ENCODE assay signal across 9 cellular contexts in genomic region chr2:11160731-11161455, GRCh38. TPM values are rescaled to one million over a fixed set of nuclear protein-coding genes. Genes with fewer than 3 reads are reported as not detected.
DNase-seq lines count a peak whose midpoint lies in the region; ATAC-seq and TF ChIP-seq lines count a peak whose summit lies in the region.
"Had no signal": no experiment of that assay in that cellular context is flagged by ENCODE, and none has a peak within 500 bp of the region (broad histone marks: within the 10 kb centered on the region; RNA-seq: fewer than 3 reads in every experiment).

No MANE protein-coding gene starts in this region.

- H3K4me3 ChIP-seq in upper lobe of right lung: no peak overlapping the region
- H3K4me3 ChIP-seq in GM23338: no peak overlapping the region

- TF ChIP-seq CTCF in upper lobe of right lung (IDR thresholded peaks at IDR 0.05) (no peak), GM23338 (conservative IDR thresholded peaks at IDR 0.05; ENCODE audit: low read depth in 2 of 2) (no peak)

- CTCF ChIA-PET in activated CD8-positive, alpha-beta T cell treated with anti-CD3 and anti-CD28 coated beads, Interleukin-2, amount 10 ng/mL, durations not matched to agents 7 days and 5 days (lab: Charles Lee): interaction anchor here (0.6 to 2.0 kb wide), 7 partner anchors 24 to 423 kb away, joined by 3 to 8 read pairs (median 3); a partner anchor contains a TSS

- H3K9me3 ChIP-seq in upper lobe of right lung: no peaks in the 10 kb centered on the region

- H3K36me3 ChIP-seq in upper lobe of right lung (peaks cover 11% of the 10 kb centered on the region), GM23338 (ENCODE audit: insufficient read depth) (no peaks in the 10 kb centered on the region)

- POLR2A ChIA-PET in activated CD8-positive, alpha-beta T cell treated with anti-CD3 and anti-CD28 coated beads, Interleukin-2, amount 10 ng/mL, durations not matched to agents 7 days and 5 days (lab: Charles Lee): interaction anchor here (0.6 to 0.7 kb wide), 3 partner anchors 10 to 592 kb away, joined by 3 to 4 read pairs (median 3); no protein-coding TSS in a partner anchor

- no peaks in the 10 kb centered on the region for H3K9me2 ChIP-seq in GM23338 (ENCODE audit: insufficient read depth)

- H3K27ac ChIP-seq in upper lobe of right lung: no peak overlapping the region
- no peak overlapping the region for H3K27ac ChIP-seq in GM23338 (ENCODE audit: low read depth)

- peak; percentile 27 for ATAC-seq in Right ventricle myocardium superior (ENCODE audit: poor library complexity)
- ATAC-seq in HG02943 (IDR thresholded peaks at IDR 0.05; ENCODE audit: low read depth, unreplicated experiment): peak; percentile 70
- ATAC-seq in activated CD8-positive, alpha-beta T cell treated with anti-CD3 and anti-CD28 coated beads, Interleukin-2, amount 10 ng/mL, durations not matched to agents 7 days and 5 days: peak; percentile 76
- ATAC-seq in upper lobe of right lung: peak; percentile 31
- no peak for ATAC-seq in GM23338

- intact Hi-C loops in Right ventricle myocardium superior (cut with DNase I) (no loop called here), cardiac septum (cut with DNase I) (no loop called here), upper lobe of right lung (cut with DNase I) (no loop called here)

- no peaks in the 10 kb centered on the region for H3K27me3 ChIP-seq in upper lobe of right lung
- H3K27me3 ChIP-seq in GM23338 (ENCODE audit: insufficient read depth): peaks cover 5% of the 10 kb centered on the region; the same call in 1 of the 2 replicates

- H3K9me3 Mint-ChIP-seq in activated CD8-positive, alpha-beta T cell treated with anti-CD3 and anti-CD28 coated beads, Interleukin-2, amount 10 ng/mL, durations not matched to agents 7 days and 5 days (ENCODE audit: insufficient read depth): no peaks in the 10 kb centered on the region
- no peaks in the 10 kb centered on the region; the same call in 2 of the 3 replicates for H3K9me3 Mint-ChIP-seq in GM23338

- H3K4me1 ChIP-seq in upper lobe of right lung (peaks cover 7% of the 10 kb centered on the region), GM23338 (ENCODE audit: insufficient read depth) (no peaks in the 10 kb centered on the region)

- H3K79me2 ChIP-seq in GM23338 (replicated peaks; ENCODE audit: insufficient read depth): no peaks in the 10 kb centered on the region

- H4K20me1 ChIP-seq in GM23338 (replicated peaks; ENCODE audit: insufficient read depth): no peaks in the 10 kb centered on the region

- no peak for DNase-seq in Right ventricle myocardium superior
- DNase-seq in cardiac septum (ENCODE audit: low spot score): no peak
- peak; percentile 42 for DNase-seq in activated CD8-positive, alpha-beta T cell treated with anti-CD3 and anti-CD28 coated beads, Interleukin-2, amount 10 ng/mL, durations not matched to agents 7 days and 5 days
- DNase-seq in upper lobe of right lung: no peak
- DNase-seq in stimulated activated CD4-positive, alpha-beta T cell treated with anti-CD3 and anti-CD28 coated beads, Interleukin-15, amount 100 ng/mL, for 24 hours: no peak
- DNase-seq in GM23338 (ENCODE audit: low spot score): no peak
- no peak for DNase-seq in occipital lobe (lab: John Stamatoyannopoulos, UW)
- DNase-seq: activated CD4-positive, CD25-positive, alpha-beta regulatory T cell treated with anti-CD3 and anti-CD28 coated beads, Interleukin-2, amount 50 U/mL, for 72 hours had no signal

- 0 out of 2 replicates have a peak, but pooled peaks cover 2% of the 10 kb centered on the region for H3F3A ChIP-seq in GM23338 (replicated peaks; ENCODE audit: low read depth)

- H3K4me1 Mint-ChIP-seq in activated CD8-positive, alpha-beta T cell treated with anti-CD3 and anti-CD28 coated beads, Interleukin-2, amount 10 ng/mL, durations not matched to agents 7 days and 5 days (ENCODE audit: low read depth): peaks cover 24% of the 10 kb centered on the region
- peaks cover 3% of the 10 kb centered on the region for H3K4me1 Mint-ChIP-seq in GM23338

- H3K27ac Mint-ChIP-seq in activated CD8-positive, alpha-beta T cell treated with anti-CD3 and anti-CD28 coated beads, Interleukin-2, amount 10 ng/mL, durations not matched to agents 7 days and 5 days: peak overlapping the region; percentile 93
- H3K27ac Mint-ChIP-seq in GM23338: no peak overlapping the region; the same call in 1 of the 2 replicates

- H3K4me2 ChIP-seq in GM23338: no peak overlapping the region

- peak overlapping the region; percentile 46 for H3K4me3 Mint-ChIP-seq in activated CD8-positive, alpha-beta T cell treated with anti-CD3 and anti-CD28 coated beads, Interleukin-2, amount 10 ng/mL, durations not matched to agents 7 days and 5 days
- H3K4me3 Mint-ChIP-seq in GM23338: no peak overlapping the region

- H3K27me3 Mint-ChIP-seq in activated CD8-positive, alpha-beta T cell treated with anti-CD3 and anti-CD28 coated beads, Interleukin-2, amount 10 ng/mL, durations not matched to agents 7 days and 5 days (ENCODE audit: low read depth): no peaks in the 10 kb centered on the region
- peaks cover 9% of the 10 kb centered on the region for H3K27me3 Mint-ChIP-seq in GM23338 (ENCODE audit: insufficient read depth, low read depth, poor library complexity)

- no peaks in the 10 kb centered on the region for H3K36me3 Mint-ChIP-seq in activated CD8-positive, alpha-beta T cell treated with anti-CD3 and anti-CD28 coated beads, Interleukin-2, amount 10 ng/mL, durations not matched to agents 7 days and 5 days (ENCODE audit: low read depth)
- no peaks in the 10 kb centered on the region; the same call in 2 of the 3 replicates for H3K36me3 Mint-ChIP-seq in GM23338 (ENCODE audit: low read depth)

- H2AFZ ChIP-seq in GM23338: no peak overlapping the region

TF ChIP-seq in GM23338, 12 proteins besides CTCF, POLR2A, EP300 and RAD21 (continues in another document):
- TF ChIP-seq, protein P1, sequence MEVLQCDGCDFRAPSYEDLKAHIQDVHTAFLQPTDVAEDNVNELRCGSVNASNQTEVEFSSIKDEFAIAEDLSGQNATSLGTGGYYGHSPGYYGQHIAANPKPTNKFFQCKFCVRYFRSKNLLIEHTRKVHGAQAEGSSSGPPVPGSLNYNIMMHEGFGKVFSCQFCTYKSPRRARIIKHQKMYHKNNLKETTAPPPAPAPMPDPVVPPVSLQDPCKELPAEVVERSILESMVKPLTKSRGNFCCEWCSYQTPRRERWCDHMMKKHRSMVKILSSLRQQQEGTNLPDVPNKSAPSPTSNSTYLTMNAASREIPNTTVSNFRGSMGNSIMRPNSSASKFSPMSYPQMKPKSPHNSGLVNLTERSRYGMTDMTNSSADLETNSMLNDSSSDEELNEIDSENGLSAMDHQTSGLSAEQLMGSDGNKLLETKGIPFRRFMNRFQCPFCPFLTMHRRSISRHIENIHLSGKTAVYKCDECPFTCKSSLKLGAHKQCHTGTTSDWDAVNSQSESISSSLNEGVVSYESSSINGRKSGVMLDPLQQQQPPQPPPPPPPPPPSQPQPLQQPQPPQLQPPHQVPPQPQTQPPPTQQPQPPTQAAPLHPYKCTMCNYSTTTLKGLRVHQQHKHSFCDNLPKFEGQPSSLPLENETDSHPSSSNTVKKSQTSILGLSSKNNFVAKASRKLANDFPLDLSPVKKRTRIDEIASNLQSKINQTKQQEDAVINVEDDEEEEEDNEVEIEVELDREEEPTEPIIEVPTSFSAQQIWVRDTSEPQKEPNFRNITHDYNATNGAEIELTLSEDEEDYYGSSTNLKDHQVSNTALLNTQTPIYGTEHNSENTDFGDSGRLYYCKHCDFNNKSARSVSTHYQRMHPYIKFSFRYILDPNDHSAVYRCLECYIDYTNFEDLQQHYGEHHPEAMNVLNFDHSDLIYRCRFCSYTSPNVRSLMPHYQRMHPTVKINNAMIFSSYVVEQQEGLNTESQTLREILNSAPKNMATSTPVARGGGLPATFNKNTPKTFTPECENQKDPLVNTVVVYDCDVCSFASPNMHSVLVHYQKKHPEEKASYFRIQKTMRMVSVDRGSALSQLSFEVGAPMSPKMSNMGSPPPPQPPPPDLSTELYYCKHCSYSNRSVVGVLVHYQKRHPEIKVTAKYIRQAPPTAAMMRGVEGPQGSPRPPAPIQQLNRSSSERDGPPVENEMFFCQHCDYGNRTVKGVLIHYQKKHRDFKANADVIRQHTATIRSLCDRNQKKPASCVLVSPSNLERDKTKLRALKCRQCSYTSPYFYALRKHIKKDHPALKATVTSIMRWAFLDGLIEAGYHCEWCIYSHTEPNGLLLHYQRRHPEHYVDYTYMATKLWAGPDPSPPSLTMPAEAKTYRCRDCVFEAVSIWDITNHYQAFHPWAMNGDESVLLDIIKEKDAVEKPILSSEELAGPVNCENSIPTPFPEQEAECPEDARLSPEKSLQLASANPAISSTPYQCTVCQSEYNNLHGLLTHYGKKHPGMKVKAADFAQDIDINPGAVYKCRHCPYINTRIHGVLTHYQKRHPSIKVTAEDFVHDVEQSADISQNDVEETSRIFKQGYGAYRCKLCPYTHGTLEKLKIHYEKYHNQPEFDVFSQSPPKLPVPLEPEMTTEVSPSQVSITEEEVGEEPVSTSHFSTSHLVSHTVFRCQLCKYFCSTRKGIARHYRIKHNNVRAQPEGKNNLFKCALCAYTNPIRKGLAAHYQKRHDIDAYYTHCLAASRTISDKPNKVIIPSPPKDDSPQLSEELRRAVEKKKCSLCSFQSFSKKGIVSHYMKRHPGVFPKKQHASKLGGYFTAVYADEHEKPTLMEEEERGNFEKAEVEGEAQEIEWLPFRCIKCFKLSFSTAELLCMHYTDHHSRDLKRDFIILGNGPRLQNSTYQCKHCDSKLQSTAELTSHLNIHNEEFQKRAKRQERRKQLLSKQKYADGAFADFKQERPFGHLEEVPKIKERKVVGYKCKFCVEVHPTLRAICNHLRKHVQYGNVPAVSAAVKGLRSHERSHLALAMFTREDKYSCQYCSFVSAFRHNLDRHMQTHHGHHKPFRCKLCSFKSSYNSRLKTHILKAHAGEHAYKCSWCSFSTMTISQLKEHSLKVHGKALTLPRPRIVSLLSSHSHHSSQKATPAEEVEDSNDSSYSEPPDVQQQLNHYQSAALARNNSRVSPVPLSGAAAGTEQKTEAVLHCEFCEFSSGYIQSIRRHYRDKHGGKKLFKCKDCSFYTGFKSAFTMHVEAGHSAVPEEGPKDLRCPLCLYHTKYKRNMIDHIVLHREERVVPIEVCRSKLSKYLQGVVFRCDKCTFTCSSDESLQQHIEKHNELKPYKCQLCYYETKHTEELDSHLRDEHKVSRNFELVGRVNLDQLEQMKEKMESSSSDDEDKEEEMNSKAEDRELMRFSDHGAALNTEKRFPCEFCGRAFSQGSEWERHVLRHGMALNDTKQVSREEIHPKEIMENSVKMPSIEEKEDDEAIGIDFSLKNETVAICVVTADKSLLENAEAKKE (CRISPR knock-in tag; IDR thresholded peaks at IDR 0.05): no peak

RNA-seq across cellular contexts. Expression of gene SLC66A3, which starts 5.6 kb away (rescaled TPM):
- total RNA-seq in Right ventricle myocardium superior (6.9 TPM), cardiac septum (9.7 TPM), upper lobe of right lung (21.2 TPM), occipital lobe (9.8 TPM)
- total RNA-seq in activated CD8-positive, alpha-beta T cell treated with anti-CD3 and anti-CD28 coated beads, Interleukin-2, amount 10 ng/mL, durations not matched to agents 7 days and 5 days: 10 to 100 TPM; 14.3 to 16.9 TPM
- 16.5 and 18.4 TPM in 2 replicates for total RNA-seq in GM23338 (2014; rRNA removed; shearing (Covaris generic))
- 13.7 TPM in 2 replicates for polyA plus RNA-seq in GM23338 (2016; fragmentation: Nextera tagmentation; extraction: Ambion mirVana)
